Comparison of ENCODE assay signal across 18 cellular contexts in the genomic region with DNA sequence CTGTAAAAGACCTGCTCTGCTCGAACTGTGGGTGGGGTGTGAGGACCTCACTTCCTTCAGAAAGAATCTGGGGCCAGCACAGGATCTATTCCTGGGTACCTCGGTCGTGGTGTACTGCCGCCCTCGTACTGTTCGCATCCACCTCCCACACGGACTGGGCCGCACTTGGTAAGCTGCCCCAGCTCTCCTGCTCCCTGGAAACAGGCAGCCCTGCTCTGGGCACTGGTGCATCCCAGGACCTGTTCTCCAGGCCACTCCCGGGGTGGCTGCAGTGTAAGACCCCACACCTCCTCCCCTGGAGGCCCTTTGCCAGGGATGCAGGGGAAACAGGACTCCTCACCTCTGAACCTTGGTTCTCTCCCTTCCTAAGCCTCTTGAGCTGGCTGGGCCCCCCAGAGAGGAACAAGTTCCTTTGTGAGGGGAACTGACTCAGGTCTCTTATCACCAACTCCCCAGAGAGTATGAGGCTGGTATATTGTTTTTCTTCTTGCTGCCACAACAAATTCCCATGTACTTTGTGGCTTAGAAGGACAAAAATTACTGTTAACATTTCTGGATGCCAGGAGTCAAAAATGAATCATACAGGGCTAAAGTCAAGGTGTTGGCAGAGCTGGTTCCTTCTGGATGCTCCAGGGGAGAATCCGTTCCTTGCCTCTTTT.
DNase-seq lines count a peak whose midpoint lies in the region; ATAC-seq and TF ChIP-seq lines count a peak whose summit lies in the region.
"Had no signal": no experiment of that assay in that cellular context is flagged by ENCODE, and none has a peak within 500 bp of the region (broad histone marks: within the 10 kb centered on the region; RNA-seq: fewer than 3 reads in every experiment).

No MANE protein-coding gene starts in this region.

- no peak for ATAC-seq in CD4-positive, alpha-beta T cell (ENCODE audit: poor library complexity)
- ATAC-seq in HG03108 (IDR thresholded peaks at IDR 0.05; ENCODE audit: unreplicated experiment), result no peak

- no peak overlapping the region for H2BK12ac ChIP-seq in trophoblast cell (ENCODE audit: low read length)

- intact Hi-C loops in CD4-positive, alpha-beta T cell (cut with DNase I, micrococcal nuclease), result no loop called here

- no peak overlapping the region for H3K18ac ChIP-seq in trophoblast cell (ENCODE audit: low read length)

- no peaks in the 10 kb centered on the region for H3K4me1 ChIP-seq in trophoblast cell (ENCODE audit: control insufficient read depth in 1 of 2, insufficient read depth in 2 of 2, low read length in 2 of 2)
- H3K4me1 ChIP-seq in MM.1S (ENCODE audit: low read length), result no peaks in the 10 kb centered on the region

- no peak overlapping the region for H3K4ac ChIP-seq in trophoblast cell (ENCODE audit: low read depth, low read length)

- no peak overlapping the region for H4K8ac ChIP-seq in trophoblast cell (ENCODE audit: low read depth, low read length)

- DNase-seq in Daoy (ENCODE audit: low read depth), result peak; percentile 77
- peak; percentile 24 for DNase-seq in RPMI7951 (ENCODE audit: low read depth)
- DNase-seq in trophoblast cell, result no peak
- DNase-seq in CD4-positive, alpha-beta T cell, result no peak
- DNase-seq in MM.1S, result no peak
- no peak for DNase-seq in type B pancreatic cell (ENCODE audit: extremely low spot score, unreplicated experiment)
- DNase-seq: COR-L47, DMS153, IMR-90, Kasumi-1, NCI-H1417, NCI-H187 treated with DMSO at 0.1 percent for 48 hours, NCI-H2171 treated with DMSO at 0.1 percent for 48 hours, NCI-H510A, NCI-H82 had no signal

- no peak overlapping the region for H4K91ac ChIP-seq in trophoblast cell (ENCODE audit: low read depth, low read length)

- H3K4me2 ChIP-seq in trophoblast cell (ENCODE audit: low read length) (no peak overlapping the region), MM.1S (ENCODE audit: low read depth, low read length) (no peak overlapping the region)

- H3K9ac ChIP-seq in trophoblast cell (ENCODE audit: low read length) (no peak overlapping the region), MM.1S (ENCODE audit: low read length) (no peak overlapping the region)

- POLR2A ChIA-PET in CD4-positive, alpha-beta T cell (lab: Charles Lee), result no interaction called here

- no peak overlapping the region for H4K12ac ChIP-seq in trophoblast cell (ENCODE audit: low read depth, low read length)

- no peaks in the 10 kb centered on the region for H3K4me1 Mint-ChIP-seq in CD4-positive, alpha-beta T cell (ENCODE audit: low read depth)
- H3K4me1 Mint-ChIP-seq in type B pancreatic cell (ENCODE audit: unreplicated experiment), result peaks cover 10% of the 10 kb centered on the region

- H3F3A ChIP-seq in MM.1S (ENCODE audit: insufficient read depth, low read length), result no peaks in the 10 kb centered on the region

- H2BK120ac ChIP-seq in trophoblast cell (ENCODE audit: insufficient read depth, low read length, poor library complexity), result no peak overlapping the region

- no peak overlapping the region for H3K4me3 ChIP-seq in trophoblast cell (ENCODE audit: low read depth, low read length)
- no peak overlapping the region for H3K4me3 ChIP-seq in MM.1S (ENCODE audit: low read length)

- H3K27ac ChIP-seq in cingulate gyrus (ENCODE audit: low read depth, low read length) (peak overlapping the region; percentile 10), trophoblast cell (ENCODE audit: low read depth, low read length) (no peak overlapping the region), MM.1S (ENCODE audit: low read length) (no peak overlapping the region)
- H3K27ac ChIP-seq in CD4-positive, alpha-beta T cell (ENCODE audit: low read depth, low read length), result no peak overlapping the region
- H3K27ac ChIP-seq: C4-2B had no signal

- H2AFZ ChIP-seq in trophoblast cell (ENCODE audit: insufficient read depth, low read length, poor library complexity) (no peak overlapping the region), MM.1S (ENCODE audit: low read length) (no peak overlapping the region)

- no peak for TF ChIP-seq CTCF in CD4-positive, alpha-beta T cell (IDR thresholded peaks at IDR 0.05)
- no peak for TF ChIP-seq CTCF in MM.1S (IDR thresholded peaks at IDR 0.05; ENCODE audit: low read length)
- no peak for TF ChIP-seq CTCF in type B pancreatic cell (conservative IDR thresholded peaks at IDR 0.05)

- H3K14ac ChIP-seq in trophoblast cell (ENCODE audit: low read length), result no peak overlapping the region

- no peaks in the 10 kb centered on the region for H3K79me1 ChIP-seq in trophoblast cell (ENCODE audit: low read length)

- no peaks in the 10 kb centered on the region for H3K9me3 Mint-ChIP-seq in CD4-positive, alpha-beta T cell
- no peaks in the 10 kb centered on the region for H3K9me3 Mint-ChIP-seq in type B pancreatic cell

- H3K27me3 ChIP-seq in trophoblast cell (ENCODE audit: insufficient read depth, low read length) (no peaks in the 10 kb centered on the region), MM.1S (replicated peaks; ENCODE audit: insufficient read depth, low read length) (no peaks in the 10 kb centered on the region)
- H3K27me3 ChIP-seq in CD4-positive, alpha-beta T cell (ENCODE audit: control insufficient read depth, insufficient read depth, low read length), result no peaks in the 10 kb centered on the region

- no peaks in the 10 kb centered on the region for H3K36me3 ChIP-seq in trophoblast cell (ENCODE audit: control insufficient read depth in 1 of 2, insufficient read depth in 2 of 2, low read length in 2 of 2)
- no peaks in the 10 kb centered on the region for H3K36me3 ChIP-seq in MM.1S (replicated peaks; ENCODE audit: insufficient read depth, low read length)

- no peak overlapping the region for H2BK5ac ChIP-seq in trophoblast cell (ENCODE audit: low read depth, low read length, poor library complexity)

- no CpG with 5 or more reads among the region's 10 CpGs for WGBS in trophoblast cell (ENCODE audit: extremely low coverage, insufficient coverage, insufficient read length)

- H2AK5ac ChIP-seq in trophoblast cell (ENCODE audit: low read length), result peak overlapping the region; percentile 7

- H4K20me1 ChIP-seq in MM.1S (ENCODE audit: insufficient read depth, low read length), result no peaks in the 10 kb centered on the region

- H3K79me2 ChIP-seq in trophoblast cell (ENCODE audit: control insufficient read depth, insufficient read depth, low read length, poor library complexity) (no peaks in the 10 kb centered on the region), MM.1S (ENCODE audit: low read length) (no peaks in the 10 kb centered on the region)

- no peaks in the 10 kb centered on the region for H3K9me2 ChIP-seq in MM.1S (replicated peaks; ENCODE audit: insufficient read depth, low read length)

- H3K4me3 Mint-ChIP-seq in CD4-positive, alpha-beta T cell, result no peak overlapping the region
- no peak overlapping the region for H3K4me3 Mint-ChIP-seq in type B pancreatic cell

- H3K27ac Mint-ChIP-seq in CD4-positive, alpha-beta T cell, result no peak overlapping the region
- H3K27ac Mint-ChIP-seq in type B pancreatic cell, result no peak overlapping the region

- no peaks in the 10 kb centered on the region for H3K36me3 Mint-ChIP-seq in CD4-positive, alpha-beta T cell (ENCODE audit: low read depth)
- H3K36me3 Mint-ChIP-seq in type B pancreatic cell, result no peaks in the 10 kb centered on the region

- peaks cover 25% of the 10 kb centered on the region for H3K27me3 Mint-ChIP-seq in CD4-positive, alpha-beta T cell
- peaks cover 23% of the 10 kb centered on the region for H3K27me3 Mint-ChIP-seq in type B pancreatic cell

- H3K9me3 ChIP-seq in trophoblast cell (ENCODE audit: insufficient read depth, low read depth, low read length), result peaks cover 4% of the 10 kb centered on the region
- H3K9me3 ChIP-seq in CD4-positive, alpha-beta T cell (ENCODE audit: control insufficient read depth, low read length), result no peaks in the 10 kb centered on the region
- H3K9me3 ChIP-seq in MM.1S (replicated peaks; ENCODE audit: insufficient read depth, low read length), result no peaks in the 10 kb centered on the region

- CTCF ChIA-PET in CD4-positive, alpha-beta T cell (lab: Charles Lee), result no interaction called here

- no peak overlapping the region for H3K23ac ChIP-seq in trophoblast cell (ENCODE audit: low read length)

Comparison
In these comparisons a context has a peak if more than half of its experiments do, and no peak if none do; other contexts are left out.
1. DNase-seq: peak in Daoy (single experiment) and RPMI7951 (single experiment); none in trophoblast cell (0 of 2), CD4-positive, alpha-beta T cell (0 of 10), MM.1S (single experiment) and type B pancreatic cell (single experiment).